Comparison of ENCODE assay signal across 8 cellular contexts in the genomic region with DNA sequence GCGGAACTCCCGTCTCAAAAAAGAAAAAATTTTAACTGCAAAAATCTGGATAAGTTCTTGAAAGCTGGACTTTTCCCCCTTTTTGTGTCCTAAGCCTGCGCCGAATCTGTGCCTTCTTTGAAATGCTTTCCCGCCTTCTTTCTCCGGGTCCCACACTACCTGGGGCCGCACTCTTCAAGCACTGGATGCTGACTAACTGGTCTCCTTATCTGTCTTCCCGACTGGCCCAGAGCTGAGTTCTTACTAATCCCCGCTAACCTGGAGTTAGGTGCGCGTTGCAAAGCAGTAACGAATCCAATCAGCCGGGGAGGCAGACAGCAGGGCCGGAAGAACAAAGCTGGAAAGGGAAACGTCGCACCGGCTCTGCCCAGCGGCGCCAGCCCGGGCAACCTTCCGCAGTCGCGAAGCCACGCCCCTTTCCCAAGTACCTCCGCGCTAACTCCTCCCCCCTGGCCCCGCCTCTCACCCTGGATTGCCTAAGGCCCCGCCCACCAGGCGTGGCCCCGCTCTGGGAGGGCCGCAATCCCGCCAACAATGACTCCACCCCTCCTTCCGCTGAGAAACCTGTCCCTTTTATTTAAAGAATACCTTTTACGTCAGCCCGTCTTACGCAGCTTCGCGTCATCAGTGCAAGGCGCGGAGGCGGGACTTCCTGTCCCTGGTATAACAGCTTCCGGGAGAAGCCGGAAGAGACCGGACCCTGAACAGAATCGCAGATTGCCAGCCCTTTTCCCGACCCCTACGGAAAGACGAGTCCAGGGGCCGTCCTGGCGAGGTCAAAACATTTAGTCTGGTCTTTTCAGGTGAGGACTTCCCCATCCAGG. TPM values are rescaled to one million over a fixed set of nuclear protein-coding genes. Genes with fewer than 3 reads are reported as not detected.
DNase-seq lines count a peak whose midpoint lies in the region; ATAC-seq and TF ChIP-seq lines count a peak whose summit lies in the region.

Gene TMUB2, plus strand, starts transcription at position 666 of the 824 bp plus-strand sequence. CDS start 737 bp downstream, outside the sequence.

- TF ChIP-seq CTCF in VCaP (conservative IDR thresholded peaks at IDR 0.05) (no peak), breast epithelium (IDR thresholded peaks at IDR 0.05) (no peak)

- intact Hi-C loops in breast epithelium (cut with DNase I; ENCODE audit: low total_unique reads) = no loop called here

- no peaks in the 10 kb centered on the region for H3K9me3 ChIP-seq in breast epithelium
- no peaks in the 10 kb centered on the region for H3K9me3 ChIP-seq in iPS-18c (ENCODE audit: control insufficient read depth, insufficient read depth, low read length)
- no peaks in the 10 kb centered on the region for H3K9me3 ChIP-seq in skeletal muscle tissue (ENCODE audit: control insufficient read depth in 3 of 3, low read length in 3 of 3)

- peak within 1 kb of the TSS; percentile 84 for H2AFZ ChIP-seq in ACC112 (ENCODE audit: low read length, unreplicated experiment)

- H3K27ac ChIP-seq in ACC112 (ENCODE audit: low read depth, low read length) = peak within 1 kb of the TSS; percentile 94
- H3K27ac ChIP-seq in VCaP = peak within 1 kb of the TSS; percentile 93
- peak within 1 kb of the TSS; percentile 97 to 99 for H3K27ac ChIP-seq in breast epithelium
- peak within 1 kb of the TSS; percentile 95 for H3K27ac ChIP-seq in skeletal muscle tissue (ENCODE audit: low read depth, low read length)

- ATAC-seq in GM18870 (IDR thresholded peaks at IDR 0.05; ENCODE audit: unreplicated experiment) = peak; percentile 84
- peak; percentile 87 for ATAC-seq in HG03135 (IDR thresholded peaks at IDR 0.05; ENCODE audit: unreplicated experiment)

- no peaks in the 10 kb centered on the region for H3K27me3 ChIP-seq in ACC112 (ENCODE audit: insufficient read depth, low read length)
- no peaks in the 10 kb centered on the region for H3K27me3 ChIP-seq in breast epithelium
- no peaks in the 10 kb centered on the region for H3K27me3 ChIP-seq in skeletal muscle tissue (ENCODE audit: control insufficient read depth in 3 of 3, insufficient read depth in 3 of 3, low read length in 3 of 3)

- DNase-seq in NCI-H2196 treated with DMSO at 0.1 percent for 48 hours (lab: John Stamatoyannopoulos, UW; ENCODE audit: unreplicated experiment) = peak; percentile 99
- peak; percentile 99 for DNase-seq in breast epithelium (ENCODE audit: low spot score in 2 of 2)

- H3K4me1 ChIP-seq in ACC112 (ENCODE audit: control insufficient read depth, insufficient read depth, low read length, unreplicated experiment) = peaks cover 20% of the 10 kb centered on the region
- H3K4me1 ChIP-seq in breast epithelium = peaks cover 0 to 10% of the 10 kb centered on the region in 2 donors
- H3K4me1 ChIP-seq in skeletal muscle tissue (ENCODE audit: control insufficient read depth in 3 of 3, insufficient read depth in 3 of 3, low read length in 3 of 3) = peaks cover 26 to 47% (median 35%) of the 10 kb centered on the region in 3 donors

- TF ChIP-seq POLR2A in breast epithelium (IDR thresholded peaks at IDR 0.05) = peak; percentile 14

- no peaks in the 10 kb centered on the region for H3K36me3 ChIP-seq in ACC112 (ENCODE audit: insufficient read depth, low read length)
- H3K36me3 ChIP-seq in breast epithelium = no peaks in the 10 kb centered on the region
- H3K36me3 ChIP-seq in skeletal muscle tissue (ENCODE audit: control insufficient read depth in 3 of 3, insufficient read depth in 3 of 3, low read length in 3 of 3) = peaks cover 26 to 33% (median 26%) of the 10 kb centered on the region in 3 donors

- peak within 1 kb of the TSS; percentile 96 to 98 (median 98) for H3K9ac ChIP-seq in skeletal muscle tissue (ENCODE audit: low read depth in 1 of 3, low read length in 3 of 3)

- peak within 1 kb of the TSS; percentile 100 for H3K4me3 ChIP-seq in ACC112 (ENCODE audit: low read depth, low read length)
- H3K4me3 ChIP-seq in breast epithelium = peak within 1 kb of the TSS; percentile 82 to 93 (median 84)
- peak within 1 kb of the TSS; percentile 94 for H3K4me3 ChIP-seq in iPS-18c (ENCODE audit: insufficient read depth, low read depth, low read length)
- H3K4me3 ChIP-seq in skeletal muscle tissue (ENCODE audit: low read length in 3 of 3) = peak within 1 kb of the TSS; percentile 92 to 98 (median 97)

- H3K79me2 ChIP-seq in ACC112 (ENCODE audit: control insufficient read depth, insufficient read depth, low read length, unreplicated experiment) = peaks cover 60% of the 10 kb centered on the region

RNA-seq across cellular contexts. Expression of gene TMUB2, which starts in this region (rescaled TPM):
- total RNA-seq in breast epithelium (10 to 100 TPM; 36.0 to 52.0 (median 40.6) TPM), skeletal muscle tissue (24.0 TPM)

Comparison
In these comparisons a context has a peak if more than half of its experiments do, and no peak if none do; other contexts are left out.
1. Peak in every context shown above with its lines: DNase-seq, ATAC-seq, H3K4me3 ChIP-seq and H3K27ac ChIP-seq.